ENCODE assay signal across 11 cellular contexts in genomic region chr7:19830604-19831003, GRCh38. TPM values are rescaled to one million over a fixed set of nuclear protein-coding genes. Genes with fewer than 3 reads are reported as not detected.
"Had no signal": no experiment of that assay in that cellular context is flagged by ENCODE, and none has a peak within 500 bp of the region (broad histone marks: within the 10 kb centered on the region; RNA-seq: fewer than 3 reads in every experiment).

No MANE protein-coding gene starts in this region.

- H3K27ac Mint-ChIP-seq: GM23338, H9, HFFc6 had no signal

- H3K9me3 Mint-ChIP-seq: GM23338, H9 had no signal

- H2AFZ ChIP-seq: GM23248, GM23338 had no signal

- H3K27ac ChIP-seq: GM23248 had no signal

- H3K36me3 ChIP-seq: HAP-1 had no signal

- ATAC-seq: GM23338, HCT116 had no signal

- H3K9me3 ChIP-seq: HAP-1 had no signal

- H3K9ac ChIP-seq: GM23248 had no signal

- H3K4me2 ChIP-seq: GM23338 had no signal

- H3K4me3 Mint-ChIP-seq: GM23338, H9, HFFc6 had no signal

- H3K4me1 ChIP-seq: HAP-1 had no signal

- DNase-seq: GM23248, GOT3, H7, H9, HCEC 1CT, HFFc6 had no signal

- FAIRE-seq: H1 had no signal

- H3K4me1 Mint-ChIP-seq: H9 had no signal

- H3K4me3 ChIP-seq: GM23248, GM23338, HAP-1 had no signal

RNA-seq across cellular contexts. Expression of gene TMEM196, which starts 57.2 kb away (rescaled TPM):
- total RNA-seq: GM23248, GM23338, H4, H9, HFFc6 had no signal
- polyA plus RNA-seq: GM23248 had no signal
